Comparison of ENCODE assay signal across 19 cellular contexts in genomic region chr2:240615409-240615808, GRCh38.
A peak's percentile ranks its signal among the peaks of the same experiment; 100 is the strongest.
DNase-seq lines count a peak whose midpoint lies in the region; ATAC-seq lines count a peak whose summit lies in the region.
"Had no signal": no experiment of that assay in that cellular context is flagged by ENCODE, and none has a peak within 500 bp of the region (broad histone marks: within the 10 kb centered on the region; RNA-seq: fewer than 3 reads in every experiment).

No MANE protein-coding gene starts in this region.

- DNase-seq in DMS79 treated with DMSO at 0.1 percent for 48 hours (lab: John Stamatoyannopoulos, UW) (peak; percentile 63), DMS79 (lab: John Stamatoyannopoulos, UW) (no peak), astrocyte of the hippocampus (ENCODE audit: low read depth, low spot score) (peak; percentile 17), NCI-H2107 treated with DMSO at 0.1 percent for 48 hours (lab: John Stamatoyannopoulos, UW; ENCODE audit: unreplicated experiment) (no peak), dedifferentiated amniotic fluid mesenchymal stem cell (ENCODE audit: extremely low spot score) (no peak)
- DNase-seq in T-helper 2 cell treated with Interferon-gamma antibody and Interleukin-4, amounts not matched to agents 5 μg/mL and 100 μg/mL, for 36 hours (ENCODE audit: low spot score) = no peak
- DNase-seq: ACHN; C1 segment of cervical spinal cord; CD8-positive, alpha-beta T cell; EL; GM23248; H9; HFFc6; MG63; NCI-H146; NCI-H526 had no signal

- peaks cover 26 to 66% (median 44%) of the 10 kb centered on the region in 10 experiments for H3K4me1 ChIP-seq in BLaER1 treated with 17β-estradiol and CSF1 and Interleukin-3, amounts not matched to agents 10 nM and 100 nM

- H3K27me3 Mint-ChIP-seq in T-helper 2 cell treated with Interferon-gamma antibody and Interleukin-4, amounts not matched to agents 5 μg/mL and 100 μg/mL, for 36 hours (ENCODE audit: low read depth) = no peaks in the 10 kb centered on the region

- peak overlapping the region; percentile 32 for H3K4me3 Mint-ChIP-seq in T-helper 2 cell treated with Interferon-gamma antibody and Interleukin-4, amounts not matched to agents 5 μg/mL and 100 μg/mL, for 36 hours
- H3K4me3 Mint-ChIP-seq: CD8-positive, alpha-beta T cell; H9; HFFc6 had no signal

- H3K9me3 Mint-ChIP-seq in T-helper 2 cell treated with Interferon-gamma antibody and Interleukin-4, amounts not matched to agents 5 μg/mL and 100 μg/mL, for 36 hours = peaks cover 12% of the 10 kb centered on the region

- peaks cover 28% of the 10 kb centered on the region for H3K4me1 Mint-ChIP-seq in T-helper 2 cell treated with Interferon-gamma antibody and Interleukin-4, amounts not matched to agents 5 μg/mL and 100 μg/mL, for 36 hours (ENCODE audit: low read depth)
- H3K4me1 Mint-ChIP-seq: H9 had no signal

- no peaks in the 10 kb centered on the region for H3K27me3 ChIP-seq in BLaER1 treated with 17β-estradiol and CSF1 and Interleukin-3, amounts not matched to agents 10 nM and 100 nM
- H3K27me3 ChIP-seq: MG63 had no signal

- peak overlapping the region in 6 of 11 experiments; percentile 10 to 54 (median 47); a peak in 9 of 22 replicates for H3K4me2 ChIP-seq in BLaER1 treated with 17β-estradiol and CSF1 and Interleukin-3, amounts not matched to agents 10 nM and 100 nM

- peaks cover 46% of the 10 kb centered on the region for H3K36me3 Mint-ChIP-seq in T-helper 2 cell treated with Interferon-gamma antibody and Interleukin-4, amounts not matched to agents 5 μg/mL and 100 μg/mL, for 36 hours (ENCODE audit: low read depth)

- ATAC-seq in GM21381 (IDR thresholded peaks at IDR 0.05; ENCODE audit: unreplicated experiment) = no peak
- ATAC-seq: CD8-positive, alpha-beta T cell had no signal

- H3K4me3 ChIP-seq in BLaER1 treated with 17β-estradiol and CSF1 and Interleukin-3, amounts not matched to agents 10 nM and 100 nM = no peak overlapping the region
- H3K4me3 ChIP-seq: GM23248, MG63 had no signal

- no peaks in the 10 kb centered on the region for H4K20me1 ChIP-seq in BLaER1 treated with 17β-estradiol and CSF1 and Interleukin-3, amounts not matched to agents 10 nM and 100 nM

- peak overlapping the region in 1 of 11 experiments; percentile 15; a peak in 1 of 22 replicates for H3K27ac ChIP-seq in BLaER1 treated with 17β-estradiol and CSF1 and Interleukin-3, amounts not matched to agents 10 nM and 100 nM
- H3K27ac ChIP-seq: 22Rv1, GM23248 had no signal

- peaks cover 0 to 37% (median 22%) of the 10 kb centered on the region in 11 experiments; a peak in 13 of 22 replicates for H3K36me3 ChIP-seq in BLaER1 treated with 17β-estradiol and CSF1 and Interleukin-3, amounts not matched to agents 10 nM and 100 nM
- H3K36me3 ChIP-seq: MG63 had no signal

- H3K27ac Mint-ChIP-seq in T-helper 2 cell treated with Interferon-gamma antibody and Interleukin-4, amounts not matched to agents 5 μg/mL and 100 μg/mL, for 36 hours = peak overlapping the region; percentile 67
- H3K27ac Mint-ChIP-seq: CD8-positive, alpha-beta T cell; H9; HFFc6 had no signal

- H3K9me3 ChIP-seq in BLaER1 treated with 17β-estradiol and CSF1 and Interleukin-3, amounts not matched to agents 10 nM and 100 nM (replicated peaks in 1 of 11) = peaks cover 16 to 29% (median 22%) of the 10 kb centered on the region in 11 experiments

- no peak overlapping the region for H3K9ac ChIP-seq in BLaER1 treated with 17β-estradiol and CSF1 and Interleukin-3, amounts not matched to agents 10 nM and 100 nM
- H3K9ac ChIP-seq: GM23248 had no signal

Comparison
In these comparisons a context has a peak if more than half of its experiments do, and no peak if none do; other contexts are left out.
1. DNase-seq: peak in DMS79 treated with DMSO at 0.1 percent for 48 hours (single experiment) and astrocyte of the hippocampus (single experiment); none in DMS79 (single experiment), T-helper 2 cell treated with Interferon-gamma antibody and Interleukin-4, amounts not matched to agents 5 μg/mL and 100 μg/mL, for 36 hours (single experiment), NCI-H2107 treated with DMSO at 0.1 percent for 48 hours (single experiment) and dedifferentiated amniotic fluid mesenchymal stem cell (single experiment).